Comparison of ENCODE assay signal across 22 cellular contexts in genomic region chr13:109668433-109669233, GRCh38.
A peak's percentile ranks its signal among the peaks of the same experiment; 100 is the strongest.
DNase-seq lines count a peak whose midpoint lies in the region; ATAC-seq and TF ChIP-seq lines count a peak whose summit lies in the region.
"Had no signal": no experiment of that assay in that cellular context is flagged by ENCODE, and none has a peak within 500 bp of the region (broad histone marks: within the 10 kb centered on the region; RNA-seq: fewer than 3 reads in every experiment).

No MANE protein-coding gene starts in this region.

- peaks cover 15 to 52% (median 39%) of the 10 kb centered on the region in 10 experiments for H3K4me1 ChIP-seq in BLaER1 treated with 17β-estradiol and CSF1 and Interleukin-3, amounts not matched to agents 10 nM and 100 nM
- H3K4me1 ChIP-seq in PC-3 (ENCODE audit: insufficient read depth, low read length) (peaks cover 23% of the 10 kb centered on the region), osteoblast (ENCODE audit: insufficient read depth, low read length) (no peaks in the 10 kb centered on the region)

- CTCF ChIA-PET in PC-3 (lab: Charles Lee): no interaction called here

- H3K36me3 Mint-ChIP-seq in brain (no peaks in the 10 kb centered on the region), nephron (ENCODE audit: low read depth) (no peaks in the 10 kb centered on the region)
- H3K36me3 Mint-ChIP-seq: activated naive CD8-positive, alpha-beta T cell treated with anti-CD3 and anti-CD28 coated beads for 36 hours; naive thymus-derived CD4-positive, alpha-beta T cell had no signal

- ATAC-seq in PC-3: no peak
- ATAC-seq: effector memory CD8-positive, alpha-beta T cell; naive thymus-derived CD4-positive, alpha-beta T cell had no signal

- intact Hi-C loops in PC-3 (cut with micrococcal nuclease): no loop called here

- no peaks in the 10 kb centered on the region for H3K9me2 ChIP-seq in PC-3 (replicated peaks; ENCODE audit: low read length)

- H2AFZ ChIP-seq in PC-3 (ENCODE audit: low read length) (0 out of 2 replicates have a peak overlapping the region, but pooled peaks have one; percentile 13), osteoblast (ENCODE audit: low read length) (no peak overlapping the region)

- peaks cover 0 to 23% (median 0%) of the 10 kb centered on the region in 11 experiments; a peak in 4 of 22 replicates for H3K36me3 ChIP-seq in BLaER1 treated with 17β-estradiol and CSF1 and Interleukin-3, amounts not matched to agents 10 nM and 100 nM
- H3K36me3 ChIP-seq in PC-3 (ENCODE audit: low read depth, low read length): no peaks in the 10 kb centered on the region
- H3K36me3 ChIP-seq in osteoblast (ENCODE audit: insufficient read depth, low read length): no peaks in the 10 kb centered on the region
- H3K36me3 ChIP-seq: SJSA1, WERI-Rb-1 had no signal

- no peaks in the 10 kb centered on the region for H4K20me1 ChIP-seq in BLaER1 treated with 17β-estradiol and CSF1 and Interleukin-3, amounts not matched to agents 10 nM and 100 nM
- no peaks in the 10 kb centered on the region for H4K20me1 ChIP-seq in PC-3 (ENCODE audit: low read length)
- no peaks in the 10 kb centered on the region for H4K20me1 ChIP-seq in osteoblast (ENCODE audit: insufficient read depth, low read length)

- no peaks in the 10 kb centered on the region for H3F3A ChIP-seq in PC-3 (ENCODE audit: low read length, unreplicated experiment)

- peak overlapping the region in 9 of 11 experiments; percentile 51 to 77 (median 72); a peak in 18 of 22 replicates for H3K27ac ChIP-seq in BLaER1 treated with 17β-estradiol and CSF1 and Interleukin-3, amounts not matched to agents 10 nM and 100 nM
- H3K27ac ChIP-seq in PC-3 (ENCODE audit: low read length) (no peak overlapping the region), osteoblast (ENCODE audit: low read depth, low read length) (no peak overlapping the region)
- H3K27ac ChIP-seq: SJSA1, WERI-Rb-1 had no signal

- no peak overlapping the region for H3K4me3 ChIP-seq in BLaER1 treated with 17β-estradiol and CSF1 and Interleukin-3, amounts not matched to agents 10 nM and 100 nM
- H3K4me3 ChIP-seq in PC-3 (ENCODE audit: low read length) (no peak overlapping the region), osteoblast (ENCODE audit: insufficient read depth, low read length) (no peak overlapping the region)
- H3K4me3 ChIP-seq: SJSA1 had no signal

- H3K4me1 Mint-ChIP-seq in brain: peaks cover 53% of the 10 kb centered on the region
- peaks cover 24% of the 10 kb centered on the region for H3K4me1 Mint-ChIP-seq in nephron
- H3K4me1 Mint-ChIP-seq: activated naive CD8-positive, alpha-beta T cell treated with anti-CD3 and anti-CD28 coated beads for 36 hours had no signal

- H3K79me2 ChIP-seq in PC-3 (ENCODE audit: low read length) (no peaks in the 10 kb centered on the region), osteoblast (ENCODE audit: insufficient read depth, low read length) (no peaks in the 10 kb centered on the region)

- H3K9me3 ChIP-seq in BLaER1 treated with 17β-estradiol and CSF1 and Interleukin-3, amounts not matched to agents 10 nM and 100 nM (replicated peaks in 1 of 11): peaks cover 0 to 25% (median 5%) of the 10 kb centered on the region in 11 experiments; a peak in 11 of 22 replicates
- no peaks in the 10 kb centered on the region for H3K9me3 ChIP-seq in PC-3 (ENCODE audit: low read length)
- no peaks in the 10 kb centered on the region for H3K9me3 ChIP-seq in osteoblast (ENCODE audit: low read depth, low read length)

- POLR2A ChIA-PET in PC-3 (lab: Charles Lee; ENCODE audit: unreplicated experiment): no interaction called here

- H3K27me3 Mint-ChIP-seq in brain (peaks cover 4% of the 10 kb centered on the region), nephron (ENCODE audit: low read depth) (no peaks in the 10 kb centered on the region)
- H3K27me3 Mint-ChIP-seq: activated naive CD8-positive, alpha-beta T cell treated with anti-CD3 and anti-CD28 coated beads for 36 hours had no signal

- H3K4me2 ChIP-seq in BLaER1 treated with 17β-estradiol and CSF1 and Interleukin-3, amounts not matched to agents 10 nM and 100 nM: peak overlapping the region in 10 of 11 experiments; percentile 57 to 88 (median 72); a peak in 21 of 22 replicates
- H3K4me2 ChIP-seq in PC-3 (ENCODE audit: low read length) (no peak overlapping the region), osteoblast (ENCODE audit: insufficient read depth, low read length) (no peak overlapping the region)

- BruUV-seq in PC-3 (replicated peaks; lab: Mats Ljungman, UMichigan): no TSS peak

- no peak for DNase-seq in PC-3
- DNase-seq in stimulated activated naive CD4-positive, alpha-beta T cell (lab: John Stamatoyannopoulos, UW): no peak
- no peak for DNase-seq in NCI-H82 (lab: John Stamatoyannopoulos, UW)
- DNase-seq in osteoblast (ENCODE audit: insufficient read length, low spot score, missing footprints): no peak
- no peak for DNase-seq in dedifferentiated amniotic fluid mesenchymal stem cell (ENCODE audit: extremely low spot score)
- DNase-seq: activated CD4-positive, alpha-beta T cell treated with anti-CD3 and anti-CD28 coated beads, Interleukin-2, amount 50 U/mL, for 48 hours; activated CD8-positive, alpha-beta memory T cell treated with anti-CD3 and anti-CD28 coated beads, Interleukin-2, amount 50 U/mL, for 48 hours; activated naive CD8-positive, alpha-beta T cell treated with anti-CD3 and anti-CD28 coated beads for 36 hours; effector memory CD8-positive, alpha-beta T cell; MM.1S; naive thymus-derived CD4-positive, alpha-beta T cell; NCI-H1694; NCI-H2227 treated with DMSO at 0.1 percent for 48 hours; NCI-H774; OCI-M1; stimulated activated CD8-positive, alpha-beta memory T cell treated with anti-CD3 and anti-CD28 coated beads, Interleukin-4, amount 100 ng/mL, for 48 hours; WERI-Rb-1 had no signal

- peak overlapping the region in 7 of 11 experiments; percentile 1 to 40 (median 36); a peak in 6 of 22 replicates for H3K9ac ChIP-seq in BLaER1 treated with 17β-estradiol and CSF1 and Interleukin-3, amounts not matched to agents 10 nM and 100 nM
- H3K9ac ChIP-seq in PC-3 (ENCODE audit: low read length): no peak overlapping the region

- H3K27me3 ChIP-seq in BLaER1 treated with 17β-estradiol and CSF1 and Interleukin-3, amounts not matched to agents 10 nM and 100 nM: no peaks in the 10 kb centered on the region
- no peaks in the 10 kb centered on the region for H3K27me3 ChIP-seq in PC-3 (ENCODE audit: low read length)
- no peaks in the 10 kb centered on the region for H3K27me3 ChIP-seq in osteoblast (ENCODE audit: insufficient read depth, low read length)

- H3K27ac Mint-ChIP-seq in brain (peak overlapping the region in 4 of 5 experiments; percentile 17 to 88 (median 72)), nephron (peak overlapping the region; percentile 45 to 82 (median 49))
- H3K27ac Mint-ChIP-seq: activated naive CD8-positive, alpha-beta T cell treated with anti-CD3 and anti-CD28 coated beads for 36 hours; effector memory CD8-positive, alpha-beta T cell; naive thymus-derived CD4-positive, alpha-beta T cell; T-helper 2 cell treated with Interferon-gamma antibody and Interleukin-4, amounts not matched to agents 5 μg/mL and 100 μg/mL, for 36 hours had no signal

- peaks cover 0 to 4% (median 0%) of the 10 kb centered on the region in 5 experiments for H3K9me3 Mint-ChIP-seq in brain
- no peaks in the 10 kb centered on the region for H3K9me3 Mint-ChIP-seq in nephron
- H3K9me3 Mint-ChIP-seq: activated naive CD8-positive, alpha-beta T cell treated with anti-CD3 and anti-CD28 coated beads for 36 hours; T-helper 2 cell treated with Interferon-gamma antibody and Interleukin-4, amounts not matched to agents 5 μg/mL and 100 μg/mL, for 36 hours had no signal

- TF ChIP-seq CTCF in PC-3 (conservative IDR thresholded peaks at IDR 0.05; ENCODE audit: low read depth, low read length) (no peak), brain (conservative IDR thresholded peaks at IDR 0.05) (no peak), nephron (IDR thresholded peaks at IDR 0.05; ENCODE audit: unreplicated experiment in 3 of 3) (no peak), osteoblast (IDR thresholded peaks at IDR 0.05; ENCODE audit: extremely low read depth, low read depth, low read length) (no peak)

- H3K4me3 Mint-ChIP-seq in brain: peak overlapping the region in 1 of 5 experiments; percentile 19
- H3K4me3 Mint-ChIP-seq in nephron: no peak overlapping the region
- H3K4me3 Mint-ChIP-seq: activated naive CD8-positive, alpha-beta T cell treated with anti-CD3 and anti-CD28 coated beads for 36 hours; effector memory CD8-positive, alpha-beta T cell; naive thymus-derived CD4-positive, alpha-beta T cell; T-helper 2 cell treated with Interferon-gamma antibody and Interleukin-4, amounts not matched to agents 5 μg/mL and 100 μg/mL, for 36 hours had no signal

Comparison
In these comparisons a context has a peak if more than half of its experiments do, and no peak if none do; other contexts are left out.
1. H3K27ac ChIP-seq: peak in BLaER1 treated with 17β-estradiol and CSF1 and Interleukin-3, amounts not matched to agents 10 nM and 100 nM (9 of 11); none in PC-3 (single experiment) and osteoblast (single experiment).
2. H3K4me2 ChIP-seq: peak in BLaER1 treated with 17β-estradiol and CSF1 and Interleukin-3, amounts not matched to agents 10 nM and 100 nM (10 of 11); none in PC-3 (single experiment) and osteoblast (single experiment).